In the genomic region with DNA sequence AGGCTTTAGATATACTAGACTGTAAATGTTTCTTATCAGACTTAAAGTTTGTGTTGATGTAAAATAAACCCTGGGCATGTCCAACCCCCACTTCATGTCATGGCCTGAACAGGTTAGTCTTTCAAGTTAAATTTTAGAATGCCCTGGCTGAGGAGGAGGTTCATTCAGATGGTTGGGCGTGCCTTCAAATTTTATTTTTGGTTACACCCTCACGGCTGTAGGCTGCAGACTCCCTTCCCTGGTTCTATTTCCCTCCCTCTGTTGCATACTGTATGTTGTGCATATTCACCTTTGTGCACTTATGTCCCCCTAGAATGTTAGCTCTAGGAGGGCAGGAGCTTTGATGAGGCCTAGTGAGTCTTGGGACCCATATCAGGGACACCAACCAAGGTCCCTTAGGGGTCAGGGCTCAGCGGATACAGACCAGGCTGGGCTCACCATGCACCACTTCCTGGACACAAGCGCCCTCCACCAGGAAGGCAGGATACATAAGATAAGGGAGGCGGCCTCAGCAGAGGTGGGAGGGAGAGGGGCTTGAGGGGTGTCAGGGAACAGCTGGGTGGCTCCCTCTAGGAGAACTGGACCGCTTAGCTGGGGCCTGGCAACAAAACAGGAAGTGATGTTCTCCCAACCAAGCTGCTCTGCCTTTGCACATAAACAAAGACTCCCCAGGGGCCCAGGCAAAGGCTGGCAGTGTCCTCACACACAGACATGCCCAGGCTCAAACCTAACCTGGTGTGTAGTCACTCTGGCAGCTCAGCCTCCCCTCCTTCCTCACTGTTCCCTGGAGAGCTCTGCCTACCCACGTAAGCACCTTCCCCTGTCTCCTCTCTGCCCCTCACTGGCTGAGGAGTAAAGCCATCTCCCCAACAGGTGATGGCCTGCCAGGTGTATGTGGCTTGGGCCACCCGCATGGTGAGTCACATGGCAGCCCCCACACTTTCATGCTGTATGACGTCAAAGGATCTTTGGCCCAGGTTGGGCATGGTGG, we compare ENCODE assay signal across 8 cellular contexts. TPM values are rescaled to one million over a fixed set of nuclear protein-coding genes. Genes with fewer than 3 reads are reported as not detected.
DNase-seq lines count a peak whose midpoint lies in the region; ATAC-seq and TF ChIP-seq lines count a peak whose summit lies in the region.

No MANE protein-coding gene starts in this region.

- peak; percentile 16 for ATAC-seq in activated CD4-positive, alpha-beta T cell treated with anti-CD3 and anti-CD28 coated beads for 36 hours
- peak; percentile 2 for ATAC-seq in stimulated activated effector memory CD8-positive, alpha-beta T cell treated with anti-CD3 and anti-CD28 coated beads, Interleukin-12 subunit alpha, Interleukin-12 subunit beta, amount 100 ng/mL, for 72 hours

- no peaks in the 10 kb centered on the region for H3K36me3 Mint-ChIP-seq in activated CD4-positive, alpha-beta T cell treated with anti-CD3 and anti-CD28 coated beads for 36 hours (ENCODE audit: low read depth)
- H3K36me3 Mint-ChIP-seq in stimulated activated effector memory CD8-positive, alpha-beta T cell treated with anti-CD3 and anti-CD28 coated beads, Interleukin-12 subunit alpha, Interleukin-12 subunit beta, amount 100 ng/mL, for 72 hours = peaks cover 3% of the 10 kb centered on the region
- H3K36me3 Mint-ChIP-seq in progenitor cell of endocrine pancreas (ENCODE audit: insufficient read depth) = no peaks in the 10 kb centered on the region

- peaks cover 22 to 81% (median 38%) of the 10 kb centered on the region in 3 donors for H3K4me1 ChIP-seq in esophagus squamous epithelium

- no peak overlapping the region for H3K4me3 Mint-ChIP-seq in activated CD4-positive, alpha-beta T cell treated with anti-CD3 and anti-CD28 coated beads for 36 hours
- no peak overlapping the region for H3K4me3 Mint-ChIP-seq in stimulated activated effector memory CD8-positive, alpha-beta T cell treated with anti-CD3 and anti-CD28 coated beads, Interleukin-12 subunit alpha, Interleukin-12 subunit beta, amount 100 ng/mL, for 72 hours
- H3K4me3 Mint-ChIP-seq in progenitor cell of endocrine pancreas (ENCODE audit: low read depth) = no peak overlapping the region

- TF ChIP-seq POLR2A in esophagus squamous epithelium (IDR thresholded peaks at IDR 0.05) = peak in 1 of 4 donors; percentile 44

- peaks cover under 1% of the 10 kb centered on the region for H3K27me3 Mint-ChIP-seq in activated CD4-positive, alpha-beta T cell treated with anti-CD3 and anti-CD28 coated beads for 36 hours
- H3K27me3 Mint-ChIP-seq in progenitor cell of endocrine pancreas = peaks cover 4% of the 10 kb centered on the region

- TF ChIP-seq CTCF in esophagus squamous epithelium (IDR thresholded peaks at IDR 0.05) (peak in 1 of 6 experiments; percentile 9), progenitor cell of endocrine pancreas (IDR thresholded peaks at IDR 0.05; ENCODE audit: unreplicated experiment) (no peak)

- POLR2A ChIA-PET in activated CD4-positive, alpha-beta T cell treated with anti-CD3 and anti-CD28 coated beads for 36 hours (lab: Charles Lee) = no interaction called here

- no peaks in the 10 kb centered on the region for H3K9me3 Mint-ChIP-seq in activated CD4-positive, alpha-beta T cell treated with anti-CD3 and anti-CD28 coated beads for 36 hours (ENCODE audit: low read depth)
- no peaks in the 10 kb centered on the region for H3K9me3 Mint-ChIP-seq in stimulated activated effector memory CD8-positive, alpha-beta T cell treated with anti-CD3 and anti-CD28 coated beads, Interleukin-12 subunit alpha, Interleukin-12 subunit beta, amount 100 ng/mL, for 72 hours
- no peaks in the 10 kb centered on the region for H3K9me3 Mint-ChIP-seq in progenitor cell of endocrine pancreas (ENCODE audit: low read depth)

- CTCF ChIA-PET in activated CD4-positive, alpha-beta T cell treated with anti-CD3 and anti-CD28 coated beads for 36 hours (lab: Charles Lee) = interaction anchor here (0.8 to 1.0 kb wide), 2 partner anchors 38 to 54 kb away, joined by 3 read pairs; no protein-coding TSS in a partner anchor

- H3K27me3 ChIP-seq in esophagus squamous epithelium = no peaks in the 10 kb centered on the region

- intact Hi-C loops in activated CD4-positive, alpha-beta T cell treated with anti-CD3 and anti-CD28 coated beads for 36 hours (cut with DNase I, micrococcal nuclease) = no loop called here
- intact Hi-C loops in esophagus squamous epithelium (cut with DNase I) = no loop called here

- 24 to 39% methylated on average over 5 to 8 of the region's 9 CpGs for WGBS in esophagus squamous epithelium, 2 donors

- no peaks in the 10 kb centered on the region for H3K36me3 ChIP-seq in esophagus squamous epithelium

- peak overlapping the region; percentile 85 to 95 (median 89) for H3K27ac ChIP-seq in esophagus squamous epithelium

- H3K27ac Mint-ChIP-seq in activated CD4-positive, alpha-beta T cell treated with anti-CD3 and anti-CD28 coated beads for 36 hours = peak overlapping the region; percentile 62
- H3K27ac Mint-ChIP-seq in stimulated activated effector memory CD8-positive, alpha-beta T cell treated with anti-CD3 and anti-CD28 coated beads, Interleukin-12 subunit alpha, Interleukin-12 subunit beta, amount 100 ng/mL, for 72 hours = no peak overlapping the region
- H3K27ac Mint-ChIP-seq in progenitor cell of endocrine pancreas = no peak overlapping the region

- peaks cover 23% of the 10 kb centered on the region for H3K4me1 Mint-ChIP-seq in activated CD4-positive, alpha-beta T cell treated with anti-CD3 and anti-CD28 coated beads for 36 hours
- peaks cover 19% of the 10 kb centered on the region for H3K4me1 Mint-ChIP-seq in stimulated activated effector memory CD8-positive, alpha-beta T cell treated with anti-CD3 and anti-CD28 coated beads, Interleukin-12 subunit alpha, Interleukin-12 subunit beta, amount 100 ng/mL, for 72 hours
- H3K4me1 Mint-ChIP-seq in progenitor cell of endocrine pancreas (ENCODE audit: low read depth) = peaks cover 6% of the 10 kb centered on the region

- H3K4me3 ChIP-seq in esophagus squamous epithelium = no peak overlapping the region

- DNase-seq in activated CD4-positive, alpha-beta T cell treated with anti-CD3 and anti-CD28 coated beads for 36 hours = peak; percentile 20
- no peak for DNase-seq in activated CD4-positive, alpha-beta T cell treated with anti-CD3 and anti-CD28 coated beads, Interleukin-2, amount 50 U/mL, for 4 hours
- peak; percentile 48 to 65 for DNase-seq in NOMO-1 (lab: John Stamatoyannopoulos, UW; ENCODE audit: unreplicated experiment in 2 of 2)
- no peak for DNase-seq in esophagus squamous epithelium (lab: John Stamatoyannopoulos, UW)
- DNase-seq in stimulated activated effector memory CD8-positive, alpha-beta T cell treated with anti-CD3 and anti-CD28 coated beads, Interleukin-12 subunit alpha, Interleukin-12 subunit beta, amount 100 ng/mL, for 72 hours (ENCODE audit: low spot score in 2 of 2) = no peak
- no peak for DNase-seq in NCI-H526 (lab: John Stamatoyannopoulos, UW)
- no peak for DNase-seq in progenitor cell of endocrine pancreas (ENCODE audit: low spot score, unreplicated experiment)
- DNase-seq in AG08396 (ENCODE audit: low spot score) = no peak

- H3K9me3 ChIP-seq in esophagus squamous epithelium = no peaks in the 10 kb centered on the region

RNA-seq across cellular contexts. Expression of a gene that starts 5.7 kb away (rescaled TPM):
- 10 to 100 TPM; 13.3 to 14.2 TPM for total RNA-seq in activated CD4-positive, alpha-beta T cell treated with anti-CD3 and anti-CD28 coated beads for 36 hours
- total RNA-seq in esophagus squamous epithelium = 100 to 1,000 TPM in 1 of 4 donors, 10 to 100 TPM in 3; 81.7 to 116 (median 91.1) TPM
- 24.6 and 25.5 TPM in 2 replicates for total RNA-seq in progenitor cell of endocrine pancreas

Comparison
In these comparisons a context has a peak if more than half of its experiments do, and no peak if none do; other contexts are left out.
1. DNase-seq: peak in activated CD4-positive, alpha-beta T cell treated with anti-CD3 and anti-CD28 coated beads for 36 hours (single experiment) and NOMO-1 (2 of 2); none in activated CD4-positive, alpha-beta T cell treated with anti-CD3 and anti-CD28 coated beads, Interleukin-2, amount 50 U/mL, for 4 hours (0 of 2), esophagus squamous epithelium (single experiment), stimulated activated effector memory CD8-positive, alpha-beta T cell treated with anti-CD3 and anti-CD28 coated beads, Interleukin-12 subunit alpha, Interleukin-12 subunit beta, amount 100 ng/mL, for 72 hours (0 of 2), NCI-H526 (0 of 2), progenitor cell of endocrine pancreas (single experiment) and AG08396 (single experiment).